Comparison of ENCODE assay signal across 12 cellular contexts in the genomic region with DNA sequence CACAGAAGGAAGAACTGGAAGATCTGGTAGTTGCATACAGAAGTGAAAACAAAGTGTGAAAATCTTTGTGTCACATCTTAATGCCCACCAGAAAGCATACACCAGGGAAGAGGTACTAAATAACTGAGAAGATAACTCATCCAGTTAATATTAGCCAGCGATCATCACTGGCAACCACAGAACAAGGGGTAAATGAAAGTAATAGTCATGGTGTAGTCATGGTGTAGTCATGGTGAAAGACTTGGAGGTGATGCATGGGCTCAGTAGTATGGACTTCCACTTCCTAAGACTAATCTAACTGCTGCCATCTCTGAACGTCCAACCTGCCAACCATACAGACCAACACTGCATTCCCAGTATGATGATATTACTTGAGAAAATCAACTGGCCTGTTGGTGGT.
DNase-seq lines count a peak whose midpoint lies in the region; ATAC-seq lines count a peak whose summit lies in the region.
"Had no signal": no experiment of that assay in that cellular context is flagged by ENCODE, and none has a peak within 500 bp of the region (broad histone marks: within the 10 kb centered on the region; RNA-seq: fewer than 3 reads in every experiment).

No MANE protein-coding gene starts in this region.

- no peaks in the 10 kb centered on the region for H3K27me3 Mint-ChIP-seq in activated naive CD8-positive, alpha-beta T cell treated with anti-CD3 and anti-CD28 coated beads, Interleukin-2, amount 50 U/mL, for 24 hours
- no peaks in the 10 kb centered on the region for H3K27me3 Mint-ChIP-seq in activated naive CD8-positive, alpha-beta T cell treated with anti-CD3 and anti-CD28 coated beads for 36 hours

- H3K36me3 Mint-ChIP-seq in activated naive CD8-positive, alpha-beta T cell treated with anti-CD3 and anti-CD28 coated beads, Interleukin-2, amount 50 U/mL, for 24 hours (ENCODE audit: low read depth): no peaks in the 10 kb centered on the region
- no peaks in the 10 kb centered on the region for H3K36me3 Mint-ChIP-seq in activated naive CD8-positive, alpha-beta T cell treated with anti-CD3 and anti-CD28 coated beads for 36 hours

- peaks cover 3% of the 10 kb centered on the region for H3K4me1 Mint-ChIP-seq in activated naive CD8-positive, alpha-beta T cell treated with anti-CD3 and anti-CD28 coated beads, Interleukin-2, amount 50 U/mL, for 24 hours
- H3K4me1 Mint-ChIP-seq in activated naive CD8-positive, alpha-beta T cell treated with anti-CD3 and anti-CD28 coated beads for 36 hours: no peaks in the 10 kb centered on the region

- no peak overlapping the region for H3K27ac Mint-ChIP-seq in activated naive CD8-positive, alpha-beta T cell treated with anti-CD3 and anti-CD28 coated beads, Interleukin-2, amount 50 U/mL, for 24 hours
- no peak overlapping the region for H3K27ac Mint-ChIP-seq in activated naive CD8-positive, alpha-beta T cell treated with anti-CD3 and anti-CD28 coated beads for 36 hours

- DNase-seq in activated naive CD8-positive, alpha-beta T cell treated with anti-CD3 and anti-CD28 coated beads, Interleukin-2, amount 50 U/mL, for 24 hours: no peak
- DNase-seq in activated naive CD8-positive, alpha-beta T cell treated with anti-CD3 and anti-CD28 coated beads for 36 hours: no peak
- DNase-seq in RPMI7951 (ENCODE audit: low read depth): peak; percentile 37
- DNase-seq in stimulated activated naive CD8-positive, alpha-beta T cell treated with anti-CD3 and anti-CD28 coated beads, Interleukin-15, Interleukin-2, amounts not matched to agents 100 U/mL and 50 U/mL, for 24 hours: no peak
- DNase-seq in stimulated activated CD4-positive, alpha-beta T cell treated with anti-CD3 and anti-CD28 coated beads, Interleukin-1b, Interleukin-23, amount 100 ng/mL, for 48 hours: no peak
- no peak for DNase-seq in Ammon's horn (ENCODE audit: low spot score)
- DNase-seq: activated T-cell treated with anti-CD3 and anti-CD28 coated beads for 4 hours; effector memory CD4-positive, alpha-beta T cell; NCI-H1105; NCI-H526 had no signal

- no peak overlapping the region for H3K4me3 Mint-ChIP-seq in activated naive CD8-positive, alpha-beta T cell treated with anti-CD3 and anti-CD28 coated beads, Interleukin-2, amount 50 U/mL, for 24 hours
- H3K4me3 Mint-ChIP-seq in activated naive CD8-positive, alpha-beta T cell treated with anti-CD3 and anti-CD28 coated beads for 36 hours: no peak overlapping the region

- peak; percentile 54 for ATAC-seq in activated naive CD8-positive, alpha-beta T cell treated with anti-CD3 and anti-CD28 coated beads, Interleukin-2, amount 50 U/mL, for 24 hours
- ATAC-seq in HG03064 (IDR thresholded peaks at IDR 0.05; ENCODE audit: low read depth, unreplicated experiment) (peak; percentile 70), HG03280 (IDR thresholded peaks at IDR 0.05; ENCODE audit: unreplicated experiment) (no peak)
- ATAC-seq in stimulated activated naive CD8-positive, alpha-beta T cell treated with anti-CD3 and anti-CD28 coated beads, Interleukin-15, Interleukin-2, amounts not matched to agents 100 U/mL and 50 U/mL, for 24 hours: peak; percentile 70

- no peaks in the 10 kb centered on the region for H3K9me3 Mint-ChIP-seq in activated naive CD8-positive, alpha-beta T cell treated with anti-CD3 and anti-CD28 coated beads, Interleukin-2, amount 50 U/mL, for 24 hours
- no peaks in the 10 kb centered on the region for H3K9me3 Mint-ChIP-seq in activated naive CD8-positive, alpha-beta T cell treated with anti-CD3 and anti-CD28 coated beads for 36 hours
